Comparison of ENCODE assay signal across 24 cellular contexts in the genomic region with DNA sequence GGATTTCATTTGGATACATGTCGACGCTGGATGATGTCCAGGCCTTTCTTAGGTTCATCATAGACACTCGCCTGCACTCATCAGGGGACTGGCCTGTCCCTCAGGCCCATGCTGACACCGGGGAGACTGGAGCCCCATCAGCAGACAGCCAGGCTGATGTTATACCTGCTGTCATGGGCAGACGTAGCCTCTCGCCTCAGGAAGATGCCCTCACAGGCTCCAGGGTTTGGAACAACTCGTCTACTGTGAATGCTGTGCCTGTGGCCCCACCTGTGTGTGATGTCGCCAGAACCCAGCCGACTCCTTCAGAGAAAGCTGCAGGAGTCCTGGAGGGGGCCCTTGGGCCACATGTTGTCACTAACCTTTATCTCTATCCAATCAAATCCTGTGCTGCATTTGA. TPM values are rescaled to one million over a fixed set of nuclear protein-coding genes. Genes with fewer than 3 reads are reported as not detected.
DNase-seq lines count a peak whose midpoint lies in the region; ATAC-seq, FAIRE-seq and TF ChIP-seq lines count a peak whose summit lies in the region.
"Had no signal": no experiment of that assay in that cellular context is flagged by ENCODE, and none has a peak within 500 bp of the region (broad histone marks: within the 10 kb centered on the region; RNA-seq: fewer than 3 reads in every experiment).

No MANE protein-coding gene starts in this region.

- no peak overlapping the region for H2BK120ac ChIP-seq in H1 (replicated peaks; ENCODE audit: low read depth, low read length)

- peak; percentile 44 for DNase-seq in activated CD4-positive, alpha-beta T cell treated with anti-CD3 and anti-CD28 coated beads, Interleukin-2, amount 10 ng/mL, durations not matched to agents 24 days and 14 days
- DNase-seq in activated CD4-positive, alpha-beta T cell treated with anti-CD3 and anti-CD28 coated beads for 1 hour, result no peak
- no peak for DNase-seq in H1 (ENCODE audit: low read depth in 1 of 2, low spot score in 2 of 2)
- DNase-seq in osteocyte (ENCODE audit: extremely low spot score, unreplicated experiment), result peak; percentile 73
- no peak for DNase-seq in CD8-positive, alpha-beta memory T cell
- DNase-seq in activated effector memory CD4-positive, alpha-beta T cell treated with Interleukin-2 at 50 U/mL for 16 hours, result no peak
- DNase-seq: CD4-positive, CD25-positive, alpha-beta regulatory T cell; CD8-positive, alpha-beta T cell; DMS 273 treated with DMSO at 0.1 percent for 48 hours; DMS79; EL; GDM1; H9; HFFc6 had no signal

- H3K9ac ChIP-seq in H1 (replicated peaks in 1 of 4; ENCODE audit: extremely low read depth in 1 of 4, low read depth in 3 of 4, low read length in 3 of 4), result no peak overlapping the region
- H3K9ac ChIP-seq: BLaER1 had no signal

- H3K27me3 ChIP-seq in H1 (replicated peaks in 1 of 4; ENCODE audit: control insufficient read depth in 3 of 4, extremely low read depth in 1 of 4, insufficient read depth in 3 of 4, low read length in 3 of 4), result no peaks in the 10 kb centered on the region
- H3K27me3 ChIP-seq in CD8-positive, alpha-beta memory T cell (ENCODE audit: insufficient read depth, low read length, poor library complexity, severe bottlenecking), result no peaks in the 10 kb centered on the region
- H3K27me3 ChIP-seq: BLaER1 had no signal

- no peaks in the 10 kb centered on the region for H3K9me3 Mint-ChIP-seq in activated CD4-positive, alpha-beta T cell treated with anti-CD3 and anti-CD28 coated beads, Interleukin-2, amount 10 ng/mL, durations not matched to agents 24 days and 14 days
- no peaks in the 10 kb centered on the region for H3K9me3 Mint-ChIP-seq in osteocyte (ENCODE audit: unreplicated experiment)
- peaks cover 0 to 2% (median 0%) of the 10 kb centered on the region in 5 donors for H3K9me3 Mint-ChIP-seq in CD8-positive, alpha-beta memory T cell
- H3K9me3 Mint-ChIP-seq: CD8-positive, alpha-beta T cell; H9; HFFc6 had no signal

- FAIRE-seq in H1 (lab: Jason Lieb, UNC), result no peak
- FAIRE-seq: A204.1, D721Med, GM12878 had no signal

- H3K79me1 ChIP-seq in H1 (ENCODE audit: low read depth, low read length), result no peaks in the 10 kb centered on the region

- H3K79me2 ChIP-seq in H1 (ENCODE audit: control insufficient read depth in 1 of 2, insufficient read depth in 2 of 2, low read length in 2 of 2), result no peaks in the 10 kb centered on the region

- no peak overlapping the region for H3K27ac ChIP-seq in H1 (ENCODE audit: low read depth, low read length)
- H3K27ac ChIP-seq in CD8-positive, alpha-beta memory T cell (ENCODE audit: low read depth, low read length), result no peak overlapping the region
- H3K27ac ChIP-seq: 22Rv1, BLaER1, C4-2B had no signal

- H2BK12ac ChIP-seq in H1 (ENCODE audit: low read depth, low read length), result no peak overlapping the region

- peak overlapping the region; percentile 25; the same call in 1 of the 2 replicates for H4K8ac ChIP-seq in H1 (ENCODE audit: extremely low read depth, insufficient read depth, low read length)

- intact Hi-C loops in activated CD4-positive, alpha-beta T cell treated with anti-CD3 and anti-CD28 coated beads, Interleukin-2, amount 10 ng/mL, durations not matched to agents 24 days and 14 days (cut with micrococcal nuclease), result no loop called here

- no peak overlapping the region for H3K56ac ChIP-seq in H1 (replicated peaks; ENCODE audit: insufficient read length, low read depth, low read length)

- no peak overlapping the region for H2BK20ac ChIP-seq in H1 (ENCODE audit: low read length)

- no peak for TF ChIP-seq RAD21 in H1 (IDR thresholded peaks at IDR 0.05 in 1 of 2, conservative IDR thresholded peaks at IDR 0.05 in 1 of 2; ENCODE audit: low read depth in 2 of 2, low read length in 2 of 2)

- H2BK5ac ChIP-seq in H1 (ENCODE audit: low read depth, low read length), result no peak overlapping the region

- no peaks in the 10 kb centered on the region for H3K4me1 Mint-ChIP-seq in activated CD4-positive, alpha-beta T cell treated with anti-CD3 and anti-CD28 coated beads, Interleukin-2, amount 10 ng/mL, durations not matched to agents 24 days and 14 days
- H3K4me1 Mint-ChIP-seq in osteocyte (ENCODE audit: unreplicated experiment), result peaks cover 15% of the 10 kb centered on the region
- no peaks in the 10 kb centered on the region for H3K4me1 Mint-ChIP-seq in CD8-positive, alpha-beta memory T cell
- H3K4me1 Mint-ChIP-seq: B cell; CD4-positive, CD25-positive, alpha-beta regulatory T cell; H9 had no signal

- CTCF ChIA-PET in H1 (lab: Charles Lee; ENCODE audit: partially characterized antibody), result no interaction called here
- CTCF ChIA-PET in CD8-positive, alpha-beta memory T cell (lab: Charles Lee), result no interaction called here

- no peak overlapping the region for H2AK5ac ChIP-seq in H1 (ENCODE audit: low read depth, low read length)

- no peaks in the 10 kb centered on the region for H3K36me3 Mint-ChIP-seq in activated CD4-positive, alpha-beta T cell treated with anti-CD3 and anti-CD28 coated beads, Interleukin-2, amount 10 ng/mL, durations not matched to agents 24 days and 14 days (ENCODE audit: low read depth)
- H3K36me3 Mint-ChIP-seq in osteocyte (ENCODE audit: unreplicated experiment), result peaks cover 7% of the 10 kb centered on the region
- H3K36me3 Mint-ChIP-seq in CD8-positive, alpha-beta memory T cell, result no peaks in the 10 kb centered on the region
- H3K36me3 Mint-ChIP-seq: CD4-positive, CD25-positive, alpha-beta regulatory T cell; CD8-positive, alpha-beta T cell had no signal

- H3K36me3 ChIP-seq in H1 (ENCODE audit: control insufficient read depth in 2 of 4, insufficient read depth in 4 of 4, low read length in 3 of 4), result 0 out of 8 replicates have a peak, but pooled peaks cover 0 to 3% (median 0%) of the 10 kb centered on the region in 4 experiments
- no peaks in the 10 kb centered on the region for H3K36me3 ChIP-seq in CD8-positive, alpha-beta memory T cell (ENCODE audit: insufficient read depth, low read length)
- H3K36me3 ChIP-seq: BLaER1 had no signal

- H3K27ac Mint-ChIP-seq in activated CD4-positive, alpha-beta T cell treated with anti-CD3 and anti-CD28 coated beads, Interleukin-2, amount 10 ng/mL, durations not matched to agents 24 days and 14 days, result no peak overlapping the region
- no peak overlapping the region for H3K27ac Mint-ChIP-seq in osteocyte (ENCODE audit: unreplicated experiment)
- H3K27ac Mint-ChIP-seq in CD8-positive, alpha-beta memory T cell, result no peak overlapping the region
- H3K27ac Mint-ChIP-seq: B cell; CD4-positive, CD25-positive, alpha-beta regulatory T cell; CD8-positive, alpha-beta T cell; H9; HFFc6 had no signal

- no peak overlapping the region for H3K4me2 ChIP-seq in H1 (ENCODE audit: insufficient read depth in 1 of 2, low read depth in 2 of 2, low read length in 2 of 2)
- H3K4me2 ChIP-seq: BLaER1 had no signal

- POLR2A ChIA-PET in H1 (lab: Charles Lee; ENCODE audit: partially characterized antibody), result no interaction called here
- POLR2A ChIA-PET in CD8-positive, alpha-beta memory T cell (lab: Charles Lee), result no interaction called here

- no peak for TF ChIP-seq POLR2A in H1 (IDR thresholded peaks at IDR 0.05; ENCODE audit: control extremely low read depth in 1 of 2, low read depth in 2 of 2, low read length in 2 of 2)

- H4K91ac ChIP-seq in H1 (replicated peaks; ENCODE audit: insufficient read length, low read length), result no peak overlapping the region

- ATAC-seq in GM21576 (IDR thresholded peaks at IDR 0.05; ENCODE audit: unreplicated experiment) (no peak), HG03159 (IDR thresholded peaks at IDR 0.05; ENCODE audit: unreplicated experiment) (no peak)
- ATAC-seq: CD8-positive, alpha-beta T cell; GM12878; HCT116 had no signal

- no peaks in the 10 kb centered on the region for H3K4me1 ChIP-seq in H1 (replicated peaks in 1 of 4; ENCODE audit: control insufficient read depth in 3 of 4, insufficient read depth in 4 of 4, low read length in 3 of 4)
- no peaks in the 10 kb centered on the region for H3K4me1 ChIP-seq in CD8-positive, alpha-beta memory T cell (ENCODE audit: insufficient read depth, low read length)

- no peak overlapping the region for H3K4ac ChIP-seq in H1 (replicated peaks; ENCODE audit: insufficient read length, low read depth, low read length)

- H3K23ac ChIP-seq in H1 (ENCODE audit: insufficient read length), result no peak overlapping the region

- H4K5ac ChIP-seq in H1 (ENCODE audit: insufficient read length, low read depth, low read length), result no peak overlapping the region

- H3K18ac ChIP-seq in H1 (ENCODE audit: extremely low read depth, low read length), result no peak overlapping the region

- no peaks in the 10 kb centered on the region for H3K9me3 ChIP-seq in H1 (ENCODE audit: insufficient read depth in 2 of 2, low read depth in 1 of 2, low read length in 1 of 2)
- H3K9me3 ChIP-seq in CD8-positive, alpha-beta memory T cell (ENCODE audit: low read length), result no peaks in the 10 kb centered on the region
- H3K9me3 ChIP-seq: BLaER1 had no signal

- H3K4me3 Mint-ChIP-seq in activated CD4-positive, alpha-beta T cell treated with anti-CD3 and anti-CD28 coated beads, Interleukin-2, amount 10 ng/mL, durations not matched to agents 24 days and 14 days, result no peak overlapping the region
- no peak overlapping the region for H3K4me3 Mint-ChIP-seq in osteocyte (ENCODE audit: unreplicated experiment)
- no peak overlapping the region for H3K4me3 Mint-ChIP-seq in CD8-positive, alpha-beta memory T cell
- H3K4me3 Mint-ChIP-seq: B cell; CD4-positive, CD25-positive, alpha-beta regulatory T cell; CD8-positive, alpha-beta T cell; H9; HFFc6 had no signal

- H3K14ac ChIP-seq in H1 (ENCODE audit: insufficient read length), result no peak overlapping the region

- no peaks in the 10 kb centered on the region for H3K27me3 Mint-ChIP-seq in activated CD4-positive, alpha-beta T cell treated with anti-CD3 and anti-CD28 coated beads, Interleukin-2, amount 10 ng/mL, durations not matched to agents 24 days and 14 days
- H3K27me3 Mint-ChIP-seq in osteocyte (ENCODE audit: unreplicated experiment), result no peaks in the 10 kb centered on the region
- peaks cover 12 to 15% of the 10 kb centered on the region in 2 donors for H3K27me3 Mint-ChIP-seq in CD8-positive, alpha-beta memory T cell
- H3K27me3 Mint-ChIP-seq: CD4-positive, CD25-positive, alpha-beta regulatory T cell had no signal

- H2AFZ ChIP-seq in H1 (ENCODE audit: low read length), result no peak overlapping the region

- H2BK15ac ChIP-seq in H1 (ENCODE audit: low read length), result no peak overlapping the region

- TF ChIP-seq EP300 in H1 (IDR thresholded peaks at IDR 0.05; ENCODE audit: borderline replicate concordance in 1 of 2, low read depth in 2 of 2, low read length in 2 of 2), result no peak

- no peak for TF ChIP-seq CTCF in H1 (IDR thresholded peaks at IDR 0.05; ENCODE audit: control extremely low read depth in 1 of 3, insufficient read depth in 1 of 3, low read depth in 1 of 3, low read length in 3 of 3)
- TF ChIP-seq CTCF in osteocyte (IDR thresholded peaks at IDR 0.05), result no peak

- WGBS in H1 (ENCODE audit: extremely low coverage in 1 of 2, insufficient coverage in 1 of 2, insufficient read length in 1 of 2, insufficient replicate concordance in 2 of 2, low coverage in 1 of 2, low lambda C conversion rate in 2 of 2, missing lambda C conversion rate in 1 of 2), 2 experiments, result 85% methylated on average over 8 of the region's 9 CpGs; no CpG with 5 or more reads in 1 of the 2 experiments

- H4K20me1 ChIP-seq in H1 (replicated peaks in 1 of 2; ENCODE audit: control insufficient read depth in 1 of 2, insufficient read depth in 2 of 2, low read length in 2 of 2), result peaks cover 0 to 3% of the 10 kb centered on the region in 2 experiments
- H4K20me1 ChIP-seq: BLaER1 had no signal

- H3K23me2 ChIP-seq in H1 (ENCODE audit: low read depth, low read length), result no peaks in the 10 kb centered on the region

- H3K4me3 ChIP-seq in H1 (ENCODE audit: extremely low read depth in 1 of 4, insufficient read depth in 2 of 4, low read depth in 3 of 4, low read length in 4 of 4), result no peak overlapping the region
- H3K4me3 ChIP-seq in CD8-positive, alpha-beta memory T cell (ENCODE audit: low read length), result no peak overlapping the region
- H3K4me3 ChIP-seq: BLaER1, GM12878 had no signal

RNA-seq across cellular contexts. Expression of gene MOCOS, which starts 28.3 kb away (rescaled TPM):
- total RNA-seq in activated CD4-positive, alpha-beta T cell treated with anti-CD3 and anti-CD28 coated beads, Interleukin-2, amount 10 ng/mL, durations not matched to agents 24 days and 14 days, result 0.21 and 0.57 TPM in 2 replicates
- total RNA-seq in H1 (2021; fragmentation: NEBNext Ultra II Directional; extraction: Animal tissue kit (Norgen Biotek cat#: 25700)), result 5.8 and 6.5 TPM in 2 replicates
- polyA plus RNA-seq in H1 (2011; rRNA removed), result 4.7 and 4.8 TPM in 2 replicates
- polyA plus RNA-seq in H1 (2011; cell fraction: cytosol; rRNA removed), result 4.5 TPM
- polyA plus RNA-seq in H1 (2011; cell fraction: nucleus; rRNA removed), result 10.3 TPM
- polyA plus RNA-seq in H1 (2012, experiment 1 of 2), result 4.7 to 6.5 TPM (median 5.0 TPM) in 4 replicates
- 2.5 TPM for polyA plus RNA-seq in H1 (2012, experiment 2 of 2)
- 2.5 TPM for polyA plus RNA-seq in H1 (2013, experiment 1 of 2)
- 2.4 TPM for polyA plus RNA-seq in H1 (2013, experiment 2 of 2)
- 13.7 and 15.0 TPM in 2 replicates for polyA minus RNA-seq in H1 (2011; rRNA and poly(A)+ RNA removed)
- 5.4 TPM for polyA minus RNA-seq in H1 (2011; cell fraction: cytosol; rRNA and poly(A)+ RNA removed)
- 9.7 TPM for polyA minus RNA-seq in H1 (2011; cell fraction: nucleus; rRNA and poly(A)+ RNA removed)
- total RNA-seq in osteocyte, result 5.2 and 5.5 TPM in 2 replicates
- under 1 TPM; 0.04 to 0.13 TPM for total RNA-seq in CD8-positive, alpha-beta memory T cell
- 0.07 TPM for polyA plus RNA-seq in CD8-positive, alpha-beta memory T cell
- total RNA-seq: CD4-positive, CD25-positive, alpha-beta regulatory T cell; CD8-positive, alpha-beta T cell had no signal

Comparison
In these comparisons a context has a peak if more than half of its experiments do, and no peak if none do; other contexts are left out.
1. DNase-seq: peak in activated CD4-positive, alpha-beta T cell treated with anti-CD3 and anti-CD28 coated beads, Interleukin-2, amount 10 ng/mL, durations not matched to agents 24 days and 14 days (single experiment) and osteocyte (single experiment); none in activated CD4-positive, alpha-beta T cell treated with anti-CD3 and anti-CD28 coated beads for 1 hour (single experiment), H1 (0 of 2), CD8-positive, alpha-beta memory T cell (0 of 5) and activated effector memory CD4-positive, alpha-beta T cell treated with Interleukin-2 at 50 U/mL for 16 hours (single experiment).